16 cellular contexts compared by ENCODE assay signal in the genomic region with DNA sequence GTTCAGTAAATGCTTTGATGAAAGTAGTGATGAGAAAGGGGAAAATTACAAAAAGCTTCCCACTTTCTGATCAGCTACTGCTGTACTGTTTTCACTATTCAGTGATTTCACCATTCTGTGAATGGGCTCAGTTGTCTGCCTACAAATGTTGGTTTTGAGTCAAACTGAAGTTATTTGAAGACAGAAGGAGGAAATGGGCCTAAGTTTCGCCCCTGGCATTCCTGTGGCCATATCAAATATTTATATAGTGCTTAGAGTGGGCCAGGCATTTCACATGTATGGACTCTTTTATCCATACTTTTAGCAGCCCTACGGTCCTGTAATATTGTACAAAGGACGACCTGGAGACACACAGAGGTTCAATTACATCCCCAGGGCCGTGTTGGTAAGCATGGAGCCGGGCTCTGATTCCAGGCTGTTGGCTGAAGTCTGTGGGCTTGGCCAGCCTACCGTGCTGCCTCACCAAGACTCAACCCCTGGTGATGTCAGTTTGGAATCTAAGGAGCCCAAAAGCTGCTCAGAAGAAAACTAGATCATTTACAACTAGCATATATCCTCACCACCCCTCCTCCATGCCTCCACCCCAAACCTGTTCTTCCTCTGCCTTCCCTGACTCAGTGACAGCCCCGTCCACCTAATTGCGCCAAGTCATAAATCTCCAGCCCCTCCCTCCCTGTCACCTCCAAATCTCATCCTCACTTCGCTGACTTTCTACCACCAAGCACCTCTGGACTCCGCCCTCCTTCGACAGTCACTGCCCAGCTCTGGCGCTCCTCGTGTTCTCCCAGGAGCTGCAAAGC. TPM values are rescaled to one million over a fixed set of nuclear protein-coding genes. Genes with fewer than 3 reads are reported as not detected.
A peak's percentile ranks its signal among the peaks of the same experiment; 100 is the strongest.
DNase-seq lines count a peak whose midpoint lies in the region; ATAC-seq and TF ChIP-seq lines count a peak whose summit lies in the region.
"Had no signal": no experiment of that assay in that cellular context is flagged by ENCODE, and none has a peak within 500 bp of the region (broad histone marks: within the 10 kb centered on the region; RNA-seq: fewer than 3 reads in every experiment).

No MANE protein-coding gene starts in this region.

- peaks cover 22% of the 10 kb centered on the region for H3F3A ChIP-seq in GM23248 (ENCODE audit: insufficient read depth)

- peaks cover 22% of the 10 kb centered on the region for H3K27me3 Mint-ChIP-seq in activated CD4-positive, alpha-beta memory T cell treated with anti-CD3 and anti-CD28 coated beads, Interleukin-2, amount 10 ng/mL, durations not matched to agents 7 days and 5 days
- H3K27me3 Mint-ChIP-seq in activated CD8-positive, alpha-beta memory T cell treated with anti-CD3 and anti-CD28 coated beads, Interleukin-2, amount 10 ng/mL, durations not matched to agents 7 days and 5 days, result peaks cover 29% of the 10 kb centered on the region

- H3K27ac ChIP-seq in GM23248, result peak overlapping the region; percentile 80
- H3K27ac ChIP-seq in RWPE2 (ENCODE audit: poor library complexity, severe bottlenecking), result no peak overlapping the region
- no peak overlapping the region for H3K27ac ChIP-seq in parathyroid adenoma

- H3K9ac ChIP-seq in GM23248 (0 out of 2 replicates have a peak overlapping the region, but pooled peaks have one; percentile 26), parathyroid adenoma (no peak overlapping the region)

- in situ Hi-C loops in GM23248 (cut with MboI), result no loop called here

- H3K36me3 ChIP-seq in GM23248 (ENCODE audit: low read depth) (no peaks in the 10 kb centered on the region), RWPE2 (ENCODE audit: low read depth) (no peaks in the 10 kb centered on the region), parathyroid adenoma (ENCODE audit: control insufficient read depth, insufficient read depth, low read length) (no peaks in the 10 kb centered on the region)

- H4K20me1 ChIP-seq in GM23248 (ENCODE audit: insufficient read depth), result no peaks in the 10 kb centered on the region

- POLR2A ChIA-PET in activated CD4-positive, alpha-beta memory T cell treated with anti-CD3 and anti-CD28 coated beads, Interleukin-2, amount 10 ng/mL, durations not matched to agents 7 days and 5 days (lab: Charles Lee), result no interaction called here

- H3K9me3 ChIP-seq in GM23248 (ENCODE audit: low read depth) (no peaks in the 10 kb centered on the region), RWPE2 (ENCODE audit: severe bottlenecking) (no peaks in the 10 kb centered on the region), parathyroid adenoma (ENCODE audit: control insufficient read depth, low read length) (no peaks in the 10 kb centered on the region)

- peak overlapping the region; percentile 51 for H3K4me2 ChIP-seq in GM23248 (ENCODE audit: unreplicated experiment)
- no peak overlapping the region for H3K4me2 ChIP-seq in parathyroid adenoma (ENCODE audit: low read length)

- no peaks in the 10 kb centered on the region for H3K9me2 ChIP-seq in GM23248 (ENCODE audit: insufficient read depth)

- no peak overlapping the region for H3K4me3 Mint-ChIP-seq in activated CD4-positive, alpha-beta memory T cell treated with anti-CD3 and anti-CD28 coated beads, Interleukin-2, amount 10 ng/mL, durations not matched to agents 7 days and 5 days
- no peak overlapping the region for H3K4me3 Mint-ChIP-seq in activated CD8-positive, alpha-beta memory T cell treated with anti-CD3 and anti-CD28 coated beads, Interleukin-2, amount 10 ng/mL, durations not matched to agents 7 days and 5 days
- H3K4me3 Mint-ChIP-seq: activated naive CD8-positive, alpha-beta T cell treated with anti-CD3 and anti-CD28 coated beads, Interleukin-2, amount 50 U/mL, for 24 hours; naive B cell; stimulated activated naive CD8-positive, alpha-beta T cell treated with anti-CD3 and anti-CD28 coated beads, Interleukin-15, Interleukin-2, amounts not matched to agents 100 ng/mL and 50 ng/mL, for 24 hours had no signal

- H3K79me2 ChIP-seq in GM23248 (ENCODE audit: insufficient read depth) (no peaks in the 10 kb centered on the region), parathyroid adenoma (no peaks in the 10 kb centered on the region)

- no peak for TF ChIP-seq CTCF in RWPE2 (IDR thresholded peaks at IDR 0.05; ENCODE audit: poor library complexity, severe bottlenecking)
- TF ChIP-seq CTCF in parathyroid adenoma (IDR thresholded peaks at IDR 0.05), result no peak

- H3K27me3 ChIP-seq in GM23248 (replicated peaks; ENCODE audit: insufficient read depth) (no peaks in the 10 kb centered on the region), RWPE2 (ENCODE audit: insufficient read depth, poor library complexity, severe bottlenecking) (no peaks in the 10 kb centered on the region), parathyroid adenoma (ENCODE audit: control insufficient read depth, insufficient read depth, low read length) (no peaks in the 10 kb centered on the region)

- ATAC-seq in RWPE2 (ENCODE audit: low read depth), result peak; percentile 47
- ATAC-seq in activated CD8-positive, alpha-beta memory T cell treated with anti-CD3 and anti-CD28 coated beads, Interleukin-2, amount 10 ng/mL, durations not matched to agents 7 days and 5 days, result no peak
- ATAC-seq: activated naive CD8-positive, alpha-beta T cell treated with anti-CD3 and anti-CD28 coated beads, Interleukin-2, amount 50 U/mL, for 24 hours had no signal

- WGBS in GM23248 (ENCODE audit: low coverage in 1 of 2, low lambda C conversion rate in 2 of 2, missing lambda C conversion rate in 2 of 2), 2 experiments, result 33 to 38% methylated on average over 13 of the region's 13 CpGs

- no peaks in the 10 kb centered on the region for H3K9me3 Mint-ChIP-seq in activated CD4-positive, alpha-beta memory T cell treated with anti-CD3 and anti-CD28 coated beads, Interleukin-2, amount 10 ng/mL, durations not matched to agents 7 days and 5 days
- no peaks in the 10 kb centered on the region for H3K9me3 Mint-ChIP-seq in activated CD8-positive, alpha-beta memory T cell treated with anti-CD3 and anti-CD28 coated beads, Interleukin-2, amount 10 ng/mL, durations not matched to agents 7 days and 5 days (ENCODE audit: low read depth)
- H3K9me3 Mint-ChIP-seq: activated naive CD8-positive, alpha-beta T cell treated with anti-CD3 and anti-CD28 coated beads, Interleukin-2, amount 50 U/mL, for 24 hours; naive B cell; stimulated activated naive CD8-positive, alpha-beta T cell treated with anti-CD3 and anti-CD28 coated beads, Interleukin-15, Interleukin-2, amounts not matched to agents 100 ng/mL and 50 ng/mL, for 24 hours had no signal

- H3K4me1 ChIP-seq in GM23248 (ENCODE audit: insufficient read depth) (peaks cover 26% of the 10 kb centered on the region), RWPE2 (ENCODE audit: insufficient read depth, poor library complexity, severe bottlenecking) (peaks cover 6% of the 10 kb centered on the region), parathyroid adenoma (no peaks in the 10 kb centered on the region)

- peaks cover 5% of the 10 kb centered on the region for H3K36me3 Mint-ChIP-seq in activated CD4-positive, alpha-beta memory T cell treated with anti-CD3 and anti-CD28 coated beads, Interleukin-2, amount 10 ng/mL, durations not matched to agents 7 days and 5 days (ENCODE audit: low read depth)
- no peaks in the 10 kb centered on the region for H3K36me3 Mint-ChIP-seq in activated CD8-positive, alpha-beta memory T cell treated with anti-CD3 and anti-CD28 coated beads, Interleukin-2, amount 10 ng/mL, durations not matched to agents 7 days and 5 days
- H3K36me3 Mint-ChIP-seq: naive B cell had no signal

- CTCF ChIA-PET in activated CD4-positive, alpha-beta memory T cell treated with anti-CD3 and anti-CD28 coated beads, Interleukin-2, amount 10 ng/mL, durations not matched to agents 7 days and 5 days (lab: Charles Lee), result interaction anchor here (2.5 kb wide), 1 partner anchor 27 kb away, joined by 6 read pairs; no protein-coding TSS in a partner anchor
- CTCF ChIA-PET in activated CD8-positive, alpha-beta memory T cell treated with anti-CD3 and anti-CD28 coated beads, Interleukin-2, amount 10 ng/mL, durations not matched to agents 7 days and 5 days (lab: Charles Lee), result interaction anchor here (1.0 to 1.4 kb wide), 3 partner anchors 27 to 128 kb away, joined by 3 to 5 read pairs (median 3); no protein-coding TSS in a partner anchor

- peak; percentile 86 for DNase-seq in GM23248
- DNase-seq in RWPE2 (ENCODE audit: low spot score), result no peak
- DNase-seq in fibroblast of gingiva (ENCODE audit: low read depth), result peak; percentile 62
- no peak for DNase-seq in activated CD4-positive, alpha-beta memory T cell treated with anti-CD3 and anti-CD28 coated beads, Interleukin-2, amount 10 ng/mL, durations not matched to agents 7 days and 5 days
- DNase-seq in activated CD8-positive, alpha-beta memory T cell treated with anti-CD3 and anti-CD28 coated beads, Interleukin-2, amount 10 ng/mL, durations not matched to agents 7 days and 5 days, result no peak
- no peak for DNase-seq in ecto neural progenitor cell (ENCODE audit: low spot score)
- no peak for DNase-seq in NCI-H2227 (lab: John Stamatoyannopoulos, UW; ENCODE audit: unreplicated experiment)
- DNase-seq: activated CD4-positive, alpha-beta T cell treated with anti-CD3 and anti-CD28 coated beads, Interleukin-2, amount 50 U/mL, for 1 hour; activated naive CD8-positive, alpha-beta T cell treated with anti-CD3 and anti-CD28 coated beads, Interleukin-2, amount 50 U/mL, for 24 hours; DMS153; naive B cell; NCI-H1417 treated with DMSO at 0.1 percent for 48 hours; OCI-M1; stimulated activated CD4-positive, alpha-beta T cell treated with anti-CD3 and anti-CD28 coated beads, Interleukin-15, amount 100 ng/mL, for 24 hours had no signal

- H3K27ac Mint-ChIP-seq in activated CD4-positive, alpha-beta memory T cell treated with anti-CD3 and anti-CD28 coated beads, Interleukin-2, amount 10 ng/mL, durations not matched to agents 7 days and 5 days, result no peak overlapping the region
- no peak overlapping the region for H3K27ac Mint-ChIP-seq in activated CD8-positive, alpha-beta memory T cell treated with anti-CD3 and anti-CD28 coated beads, Interleukin-2, amount 10 ng/mL, durations not matched to agents 7 days and 5 days
- H3K27ac Mint-ChIP-seq: activated naive CD8-positive, alpha-beta T cell treated with anti-CD3 and anti-CD28 coated beads, Interleukin-2, amount 50 U/mL, for 24 hours had no signal

- peaks cover 5% of the 10 kb centered on the region for H3K4me1 Mint-ChIP-seq in activated CD4-positive, alpha-beta memory T cell treated with anti-CD3 and anti-CD28 coated beads, Interleukin-2, amount 10 ng/mL, durations not matched to agents 7 days and 5 days
- no peaks in the 10 kb centered on the region for H3K4me1 Mint-ChIP-seq in activated CD8-positive, alpha-beta memory T cell treated with anti-CD3 and anti-CD28 coated beads, Interleukin-2, amount 10 ng/mL, durations not matched to agents 7 days and 5 days
- H3K4me1 Mint-ChIP-seq: activated naive CD8-positive, alpha-beta T cell treated with anti-CD3 and anti-CD28 coated beads, Interleukin-2, amount 50 U/mL, for 24 hours; naive B cell had no signal

- H2AFZ ChIP-seq in GM23248, result peak overlapping the region; percentile 70
- H2AFZ ChIP-seq in parathyroid adenoma, result peak overlapping the region; percentile 25

- no peak overlapping the region for H3K4me3 ChIP-seq in GM23248
- no peak overlapping the region for H3K4me3 ChIP-seq in RWPE2 (ENCODE audit: severe bottlenecking)
- no peak overlapping the region for H3K4me3 ChIP-seq in parathyroid adenoma (ENCODE audit: low read depth, low read length)

RNA-seq across cellular contexts. Expression of a gene that starts 10.1 kb away (rescaled TPM):
- total RNA-seq in GM23248 (2014; rRNA removed; shearing (Covaris generic)), result 0.32 and 0.38 TPM in 2 replicates
- 0.45 and 0.61 TPM in 2 replicates for polyA plus RNA-seq in GM23248 (2016; fragmentation: Nextera tagmentation; extraction: Ambion mirVana)
- 1 to 10 TPM; 1.2 to 2.0 TPM for total RNA-seq in activated CD4-positive, alpha-beta memory T cell treated with anti-CD3 and anti-CD28 coated beads, Interleukin-2, amount 10 ng/mL, durations not matched to agents 7 days and 5 days
- 1 to 10 TPM in 1 of 2 experiments, under 1 TPM in 1; 0.64 to 1.0 TPM for total RNA-seq in activated CD8-positive, alpha-beta memory T cell treated with anti-CD3 and anti-CD28 coated beads, Interleukin-2, amount 10 ng/mL, durations not matched to agents 7 days and 5 days

Comparison
In these comparisons a context has a peak if more than half of its experiments do, and no peak if none do; other contexts are left out.
1. DNase-seq: peak in GM23248 (single experiment) and fibroblast of gingiva (single experiment); none in RWPE2 (single experiment), activated CD4-positive, alpha-beta memory T cell treated with anti-CD3 and anti-CD28 coated beads, Interleukin-2, amount 10 ng/mL, durations not matched to agents 7 days and 5 days (single experiment), activated CD8-positive, alpha-beta memory T cell treated with anti-CD3 and anti-CD28 coated beads, Interleukin-2, amount 10 ng/mL, durations not matched to agents 7 days and 5 days (single experiment), ecto neural progenitor cell (single experiment) and NCI-H2227 (single experiment).